ENCODE assay signal across 8 cellular contexts in the genomic region with DNA sequence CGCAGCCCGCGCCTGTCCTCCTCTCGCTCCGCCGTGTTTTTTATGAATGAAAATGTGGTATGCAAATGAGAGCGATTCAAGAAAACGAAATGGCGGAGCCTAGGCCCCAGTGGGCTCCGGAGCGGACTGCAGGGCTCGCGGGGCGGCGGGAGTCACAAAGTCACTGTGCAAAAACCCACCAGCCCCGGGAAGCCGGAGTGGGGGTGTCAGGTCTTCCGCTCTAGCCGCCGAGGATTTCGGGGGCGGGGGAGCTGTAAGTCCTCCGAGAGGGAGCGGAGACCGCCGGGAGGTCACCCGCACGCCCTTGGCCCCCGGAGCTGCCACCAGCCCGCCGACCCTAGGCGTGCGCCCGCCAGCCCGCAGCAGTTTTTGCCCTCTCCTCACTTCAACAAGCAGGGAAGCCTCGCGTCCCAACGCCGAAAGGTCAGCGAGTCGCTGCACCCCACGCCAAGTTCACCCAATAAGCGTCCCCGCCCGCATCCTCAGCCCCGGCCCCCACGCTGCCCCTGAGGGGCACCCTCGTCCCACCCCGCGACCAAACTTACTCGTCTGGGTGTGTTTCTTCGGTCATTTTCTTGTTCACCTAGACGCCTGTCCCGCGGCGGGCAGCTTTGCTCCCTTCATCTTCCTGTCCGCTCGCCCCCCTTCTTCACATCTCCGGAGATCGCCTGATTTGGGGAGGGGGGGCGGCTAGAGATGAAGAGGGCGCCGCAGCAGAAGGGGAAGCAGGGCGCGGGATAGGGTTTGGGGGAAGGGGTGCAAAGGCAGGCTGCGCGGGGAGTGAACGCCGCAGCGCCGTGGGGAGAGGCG. TPM values are rescaled to one million over a fixed set of nuclear protein-coding genes. Genes with fewer than 3 reads are reported as not detected.
DNase-seq lines count a peak whose midpoint lies in the region; ATAC-seq lines count a peak whose summit lies in the region.

No MANE protein-coding gene starts in this region.

- no peaks in the 10 kb centered on the region for H3K9me3 ChIP-seq in effector memory CD4-positive, alpha-beta T cell (ENCODE audit: control insufficient read depth, low read length)
- H3K9me3 ChIP-seq in mesenchymal stem cell (ENCODE audit: control insufficient read depth, low read length): no peaks in the 10 kb centered on the region

- peak overlapping the region; percentile 82 to 97 for H3K14ac ChIP-seq in mesenchymal stem cell (ENCODE audit: low read length in 2 of 2)

- peak overlapping the region; percentile 89 for H3K4me3 ChIP-seq in effector memory CD4-positive, alpha-beta T cell (ENCODE audit: insufficient read depth, low read depth, low read length, poor library complexity, severe bottlenecking)
- peak overlapping the region; percentile 89 to 96 for H3K4me3 ChIP-seq in mesenchymal stem cell (ENCODE audit: insufficient read depth in 1 of 2, low read depth in 1 of 2, low read length in 2 of 2)

- H2BK12ac ChIP-seq in mesenchymal stem cell (ENCODE audit: low read length in 2 of 2): peak overlapping the region; percentile 59 to 95

- peak overlapping the region; percentile 79 to 95 for H3K4ac ChIP-seq in mesenchymal stem cell (ENCODE audit: low read depth in 1 of 2, low read length in 2 of 2)

- peaks cover 22% of the 10 kb centered on the region for H3K27me3 ChIP-seq in effector memory CD4-positive, alpha-beta T cell (replicated peaks; ENCODE audit: control insufficient read depth, insufficient read depth, low read length, poor library complexity, severe bottlenecking)
- H3K27me3 ChIP-seq in mesenchymal stem cell (ENCODE audit: control insufficient read depth in 1 of 2, insufficient read depth in 1 of 2, low read length in 2 of 2): no peaks in the 10 kb centered on the region

- H2AK5ac ChIP-seq in mesenchymal stem cell (ENCODE audit: low read length, severe bottlenecking): no peak overlapping the region

- H2BK5ac ChIP-seq in mesenchymal stem cell (ENCODE audit: low read depth, low read length, poor library complexity, severe bottlenecking): peak overlapping the region; percentile 35

- peak; percentile 33 for ATAC-seq in HG02840 (IDR thresholded peaks at IDR 0.05; ENCODE audit: low FRiP score, unreplicated experiment)
- peak; percentile 60 for ATAC-seq in stimulated activated effector memory CD8-positive, alpha-beta T cell treated with anti-CD3 and anti-CD28 coated beads, Interleukin-12 subunit alpha, Interleukin-12 subunit beta, amount 100 ng/mL, for 72 hours

- no peak overlapping the region for H2AFZ ChIP-seq in mesenchymal stem cell (ENCODE audit: low read depth, low read length)

- peaks cover 14% of the 10 kb centered on the region for H3K4me1 ChIP-seq in effector memory CD4-positive, alpha-beta T cell (ENCODE audit: control insufficient read depth, insufficient read depth, low read length, poor library complexity, severe bottlenecking)
- peaks cover 6% of the 10 kb centered on the region for H3K4me1 ChIP-seq in mesenchymal stem cell (ENCODE audit: control insufficient read depth, insufficient read depth, low read depth, low read length)

- peak overlapping the region; percentile 94 for H4K91ac ChIP-seq in mesenchymal stem cell (ENCODE audit: low read length)

- peaks cover 6% of the 10 kb centered on the region for H3K79me1 ChIP-seq in mesenchymal stem cell (replicated peaks; ENCODE audit: low read length, poor library complexity, severe bottlenecking)

- H2BK120ac ChIP-seq in mesenchymal stem cell (ENCODE audit: low read depth, low read length): peak overlapping the region; percentile 99

- DNase-seq in NCI-H2029 (lab: John Stamatoyannopoulos, UW) (peak; percentile 45), NCI-H2029 treated with DMSO at 0.1 percent for 48 hours (lab: John Stamatoyannopoulos, UW) (no peak), NCI-H1694 (lab: John Stamatoyannopoulos, UW) (peak; percentile 8), mesenchymal stem cell (peak; percentile 61)
- DNase-seq in activated CD4-positive, alpha-beta T cell treated with anti-CD3 and anti-CD28 coated beads, Interleukin-2, amount 50 U/mL, for 48 hours: peak; percentile 41 to 50
- DNase-seq in effector memory CD4-positive, alpha-beta T cell: peak; percentile 10 to 33 (median 21)
- peak in 1 of 2 donors; percentile 77 for DNase-seq in stimulated activated effector memory CD8-positive, alpha-beta T cell treated with anti-CD3 and anti-CD28 coated beads, Interleukin-12 subunit alpha, Interleukin-12 subunit beta, amount 100 ng/mL, for 72 hours (ENCODE audit: low spot score in 2 of 2)

- H3K23ac ChIP-seq in mesenchymal stem cell (ENCODE audit: low read length in 2 of 2): peak overlapping the region; percentile 66 to 81

- peak overlapping the region; percentile 85 for H3K27ac Mint-ChIP-seq in stimulated activated effector memory CD8-positive, alpha-beta T cell treated with anti-CD3 and anti-CD28 coated beads, Interleukin-12 subunit alpha, Interleukin-12 subunit beta, amount 100 ng/mL, for 72 hours

- no peaks in the 10 kb centered on the region for H3K36me3 ChIP-seq in effector memory CD4-positive, alpha-beta T cell (ENCODE audit: control insufficient read depth, insufficient read depth, low read length)
- H3K36me3 ChIP-seq in mesenchymal stem cell (ENCODE audit: control insufficient read depth in 1 of 2, insufficient read depth in 2 of 2, low read depth in 1 of 2, low read length in 2 of 2): no peaks in the 10 kb centered on the region

- peak overlapping the region; percentile 40 for H3K27ac ChIP-seq in effector memory CD4-positive, alpha-beta T cell (ENCODE audit: insufficient read depth, low read length, poor library complexity, severe bottlenecking)
- peak overlapping the region; percentile 64 for H3K27ac ChIP-seq in mesenchymal stem cell (ENCODE audit: low read length, poor library complexity, severe bottlenecking)

- peak overlapping the region; percentile 93 to 99 for H3K18ac ChIP-seq in mesenchymal stem cell (ENCODE audit: low read depth in 1 of 2, low read length in 2 of 2)

- H3K4me2 ChIP-seq in mesenchymal stem cell (ENCODE audit: low read length, poor library complexity, severe bottlenecking): peak overlapping the region; percentile 91

- peaks cover 25% of the 10 kb centered on the region for H3K4me1 Mint-ChIP-seq in stimulated activated effector memory CD8-positive, alpha-beta T cell treated with anti-CD3 and anti-CD28 coated beads, Interleukin-12 subunit alpha, Interleukin-12 subunit beta, amount 100 ng/mL, for 72 hours

- peak overlapping the region; percentile 92 for H3K9ac ChIP-seq in mesenchymal stem cell (ENCODE audit: low read length)

- WGBS in mesenchymal stem cell: under 1% methylated on average over 60 of the region's 72 CpGs

- peaks cover 12% of the 10 kb centered on the region for H3K36me3 Mint-ChIP-seq in stimulated activated effector memory CD8-positive, alpha-beta T cell treated with anti-CD3 and anti-CD28 coated beads, Interleukin-12 subunit alpha, Interleukin-12 subunit beta, amount 100 ng/mL, for 72 hours

- no peaks in the 10 kb centered on the region for H3K9me3 Mint-ChIP-seq in stimulated activated effector memory CD8-positive, alpha-beta T cell treated with anti-CD3 and anti-CD28 coated beads, Interleukin-12 subunit alpha, Interleukin-12 subunit beta, amount 100 ng/mL, for 72 hours

- peak overlapping the region; percentile 92 for H2BK15ac ChIP-seq in mesenchymal stem cell (ENCODE audit: low read depth, poor library complexity, severe bottlenecking)

- H4K8ac ChIP-seq in mesenchymal stem cell (ENCODE audit: low read length): peak overlapping the region; percentile 74

- H3K4me3 Mint-ChIP-seq in stimulated activated effector memory CD8-positive, alpha-beta T cell treated with anti-CD3 and anti-CD28 coated beads, Interleukin-12 subunit alpha, Interleukin-12 subunit beta, amount 100 ng/mL, for 72 hours: peak overlapping the region; percentile 88

RNA-seq across cellular contexts. Expression of a gene that starts 0.8 kb away (rescaled TPM):
- 47.3 TPM for polyA plus RNA-seq in mesenchymal stem cell (2013, experiment 1 of 2)
- 45.9 TPM for polyA plus RNA-seq in mesenchymal stem cell (2013, experiment 2 of 2)
